ENCODE assay signal across 1 cellular context in the genomic region with DNA sequence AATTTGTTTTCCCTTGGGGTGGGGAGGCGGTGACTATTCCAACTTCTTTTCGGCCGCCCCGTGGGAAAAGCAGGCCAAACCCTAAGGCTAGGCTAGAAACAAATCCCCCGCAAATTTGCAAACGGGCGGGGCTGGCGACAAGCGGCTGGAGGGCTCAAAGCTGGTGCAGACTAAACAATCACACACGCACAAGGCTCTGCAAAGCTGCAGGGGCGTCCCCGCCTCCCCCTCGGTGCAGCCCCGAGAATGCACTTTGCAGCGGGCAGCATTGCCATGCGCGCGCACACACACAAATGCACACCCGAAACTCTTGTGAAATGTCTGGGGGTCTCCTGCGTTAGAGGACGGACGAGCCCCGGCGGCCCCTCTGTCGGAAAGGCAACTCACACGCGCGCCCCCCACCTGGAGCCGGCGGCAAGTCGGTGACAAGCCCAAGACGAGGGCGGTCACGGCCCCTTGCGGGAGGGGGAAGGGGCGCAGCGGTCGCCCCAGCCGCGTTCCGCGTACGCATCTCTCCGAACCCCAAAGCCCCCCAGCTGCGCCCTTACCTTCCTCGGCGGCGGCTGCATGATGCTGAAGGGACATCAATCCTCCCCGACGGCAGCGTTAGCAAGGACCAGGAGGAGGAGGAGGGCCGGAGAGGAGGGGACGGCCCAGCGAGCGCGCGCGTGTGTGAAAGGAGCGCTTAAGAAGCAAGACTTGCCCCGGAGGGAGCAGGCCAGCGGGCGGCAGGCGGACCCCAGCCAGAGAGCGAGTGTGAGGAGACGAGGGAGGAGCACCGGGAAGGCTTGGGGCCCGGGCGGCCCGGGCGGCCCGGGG.
TF ChIP-seq lines count a peak whose summit lies in the region.

No MANE protein-coding gene starts in this region.

TF ChIP-seq in HepG2, 621 proteins besides CTCF, POLR2A, EP300 and RAD21 (continued from another document and continues in another):
- TF ChIP-seq, protein P1, sequence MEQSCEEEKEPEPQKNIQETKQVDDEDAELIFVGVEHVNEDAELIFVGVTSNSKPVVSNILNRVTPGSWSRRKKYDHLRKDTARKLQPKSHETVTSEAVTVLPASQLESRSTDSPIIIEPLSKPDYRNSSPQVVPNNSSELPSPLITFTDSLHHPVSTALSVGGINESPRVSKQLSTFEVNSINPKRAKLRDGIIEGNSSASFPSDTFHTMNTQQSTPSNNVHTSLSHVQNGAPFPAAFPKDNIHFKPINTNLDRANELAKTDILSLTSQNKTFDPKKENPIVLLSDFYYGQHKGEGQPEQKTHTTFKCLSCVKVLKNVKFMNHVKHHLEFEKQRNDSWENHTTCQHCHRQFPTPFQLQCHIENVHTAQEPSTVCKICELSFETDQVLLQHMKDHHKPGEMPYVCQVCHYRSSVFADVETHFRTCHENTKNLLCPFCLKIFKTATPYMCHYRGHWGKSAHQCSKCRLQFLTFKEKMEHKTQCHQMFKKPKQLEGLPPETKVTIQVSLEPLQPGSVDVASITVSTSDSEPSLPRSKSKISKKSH (CRISPR knock-in tag; IDR thresholded peaks at IDR 0.05; ENCODE audit: borderline replicate concordance): peak; percentile 12; the same call in 1 of the 2 replicates
- TF ChIP-seq MED13 (CRISPR knock-in tag; IDR thresholded peaks at IDR 0.05): peak; percentile 46; the same call in 1 of the 2 replicates
- peak; percentile 26; the same call in 1 of the 2 replicates for TF ChIP-seq NCOR1 (IDR thresholded peaks at IDR 0.05; ENCODE audit: borderline replicate concordance, low read length)
- TF ChIP-seq EEA1 (CRISPR knock-in tag; IDR thresholded peaks at IDR 0.05; ENCODE audit: borderline replicate concordance): peak; percentile 19; the same call in 1 of the 2 replicates
- TF ChIP-seq, protein P2, sequence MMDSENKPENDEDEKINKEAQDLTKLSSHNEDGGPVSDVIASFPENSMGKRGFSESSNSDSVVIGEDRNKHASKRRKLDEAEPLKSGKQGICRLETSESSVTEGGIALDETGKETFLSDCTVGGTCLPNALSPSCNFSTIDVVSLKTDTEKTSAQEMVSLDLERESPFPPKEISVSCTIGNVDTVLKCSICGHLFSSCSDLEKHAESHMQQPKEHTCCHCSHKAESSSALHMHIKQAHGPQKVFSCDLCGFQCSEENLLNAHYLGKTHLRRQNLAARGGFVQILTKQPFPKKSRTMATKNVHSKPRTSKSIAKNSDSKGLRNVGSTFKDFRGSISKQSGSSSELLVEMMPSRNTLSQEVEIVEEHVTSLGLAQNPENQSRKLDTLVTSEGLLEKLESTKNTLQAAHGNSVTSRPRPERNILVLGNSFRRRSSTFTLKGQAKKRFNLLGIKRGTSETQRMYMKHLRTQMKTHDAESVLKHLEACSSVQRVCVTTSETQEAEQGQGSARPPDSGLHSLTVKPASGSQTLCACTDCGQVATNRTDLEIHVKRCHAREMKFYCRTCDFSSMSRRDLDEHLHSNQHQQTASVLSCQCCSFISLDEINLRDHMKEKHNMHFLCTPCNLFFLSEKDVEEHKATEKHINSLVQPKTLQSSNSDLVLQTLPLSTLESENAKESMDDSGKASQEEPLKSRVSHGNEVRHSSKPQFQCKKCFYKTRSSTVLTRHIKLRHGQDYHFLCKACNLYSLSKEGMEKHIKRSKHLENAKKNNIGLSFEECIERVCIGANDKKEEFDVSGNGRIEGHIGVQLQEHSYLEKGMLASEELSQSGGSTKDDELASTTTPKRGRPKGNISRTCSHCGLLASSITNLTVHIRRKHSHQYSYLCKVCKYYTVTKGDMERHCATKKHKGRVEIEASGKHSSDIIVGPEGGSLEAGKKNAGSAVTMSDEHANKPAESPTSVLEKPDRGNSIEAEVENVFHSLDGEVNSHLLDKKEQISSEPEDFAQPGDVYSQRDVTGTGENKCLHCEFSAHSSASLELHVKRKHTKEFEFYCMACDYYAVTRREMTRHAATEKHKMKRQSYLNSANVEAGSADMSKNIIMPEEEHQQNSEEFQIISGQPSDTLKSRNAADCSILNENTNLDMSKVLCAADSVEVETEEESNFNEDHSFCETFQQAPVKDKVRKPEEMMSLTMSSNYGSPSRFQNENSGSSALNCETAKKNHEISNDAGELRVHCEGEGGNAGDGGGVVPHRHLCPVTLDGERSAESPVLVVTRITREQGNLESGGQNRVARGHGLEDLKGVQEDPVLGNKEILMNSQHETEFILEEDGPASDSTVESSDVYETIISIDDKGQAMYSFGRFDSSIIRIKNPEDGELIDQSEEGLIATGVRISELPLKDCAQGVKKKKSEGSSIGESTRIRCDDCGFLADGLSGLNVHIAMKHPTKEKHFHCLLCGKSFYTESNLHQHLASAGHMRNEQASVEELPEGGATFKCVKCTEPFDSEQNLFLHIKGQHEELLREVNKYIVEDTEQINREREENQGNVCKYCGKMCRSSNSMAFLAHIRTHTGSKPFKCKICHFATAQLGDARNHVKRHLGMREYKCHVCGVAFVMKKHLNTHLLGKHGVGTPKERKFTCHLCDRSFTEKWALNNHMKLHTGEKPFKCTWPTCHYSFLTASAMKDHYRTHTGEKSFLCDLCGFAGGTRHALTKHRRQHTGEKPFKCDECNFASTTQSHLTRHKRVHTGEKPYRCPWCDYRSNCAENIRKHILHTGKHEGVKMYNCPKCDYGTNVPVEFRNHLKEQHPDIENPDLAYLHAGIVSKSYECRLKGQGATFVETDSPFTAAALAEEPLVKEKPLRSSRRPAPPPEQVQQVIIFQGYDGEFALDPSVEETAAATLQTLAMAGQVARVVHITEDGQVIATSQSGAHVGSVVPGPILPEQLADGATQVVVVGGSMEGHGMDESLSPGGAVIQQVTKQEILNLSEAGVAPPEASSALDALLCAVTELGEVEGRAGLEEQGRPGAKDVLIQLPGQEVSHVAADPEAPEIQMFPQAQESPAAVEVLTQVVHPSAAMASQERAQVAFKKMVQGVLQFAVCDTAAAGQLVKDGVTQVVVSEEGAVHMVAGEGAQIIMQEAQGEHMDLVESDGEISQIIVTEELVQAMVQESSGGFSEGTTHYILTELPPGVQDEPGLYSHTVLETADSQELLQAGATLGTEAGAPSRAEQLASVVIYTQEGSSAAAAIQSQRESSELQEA (CRISPR knock-in tag; IDR thresholded peaks at IDR 0.05; ENCODE audit: not compliant biosample characterization): peak; percentile 42
- TF ChIP-seq, protein P3, sequence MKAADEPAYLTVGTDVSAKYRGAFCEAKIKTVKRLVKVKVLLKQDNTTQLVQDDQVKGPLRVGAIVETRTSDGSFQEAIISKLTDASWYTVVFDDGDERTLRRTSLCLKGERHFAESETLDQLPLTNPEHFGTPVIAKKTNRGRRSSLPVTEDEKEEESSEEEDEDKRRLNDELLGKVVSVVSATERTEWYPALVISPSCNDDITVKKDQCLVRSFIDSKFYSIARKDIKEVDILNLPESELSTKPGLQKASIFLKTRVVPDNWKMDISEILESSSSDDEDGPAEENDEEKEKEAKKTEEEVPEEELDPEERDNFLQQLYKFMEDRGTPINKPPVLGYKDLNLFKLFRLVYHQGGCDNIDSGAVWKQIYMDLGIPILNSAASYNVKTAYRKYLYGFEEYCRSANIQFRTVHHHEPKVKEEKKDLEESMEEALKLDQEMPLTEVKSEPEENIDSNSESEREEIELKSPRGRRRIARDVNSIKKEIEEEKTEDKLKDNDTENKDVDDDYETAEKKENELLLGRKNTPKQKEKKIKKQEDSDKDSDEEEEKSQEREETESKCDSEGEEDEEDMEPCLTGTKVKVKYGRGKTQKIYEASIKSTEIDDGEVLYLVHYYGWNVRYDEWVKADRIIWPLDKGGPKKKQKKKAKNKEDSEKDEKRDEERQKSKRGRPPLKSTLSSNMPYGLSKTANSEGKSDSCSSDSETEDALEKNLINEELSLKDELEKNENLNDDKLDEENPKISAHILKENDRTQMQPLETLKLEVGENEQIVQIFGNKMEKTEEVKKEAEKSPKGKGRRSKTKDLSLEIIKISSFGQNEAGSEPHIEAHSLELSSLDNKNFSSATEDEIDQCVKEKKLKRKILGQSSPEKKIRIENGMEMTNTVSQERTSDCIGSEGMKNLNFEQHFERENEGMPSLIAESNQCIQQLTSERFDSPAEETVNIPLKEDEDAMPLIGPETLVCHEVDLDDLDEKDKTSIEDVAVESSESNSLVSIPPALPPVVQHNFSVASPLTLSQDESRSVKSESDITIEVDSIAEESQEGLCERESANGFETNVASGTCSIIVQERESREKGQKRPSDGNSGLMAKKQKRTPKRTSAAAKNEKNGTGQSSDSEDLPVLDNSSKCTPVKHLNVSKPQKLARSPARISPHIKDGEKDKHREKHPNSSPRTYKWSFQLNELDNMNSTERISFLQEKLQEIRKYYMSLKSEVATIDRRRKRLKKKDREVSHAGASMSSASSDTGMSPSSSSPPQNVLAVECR (CRISPR knock-in tag; IDR thresholded peaks at IDR 0.05; ENCODE audit: borderline replicate concordance): peak; percentile 1
- peak; percentile 59; the same call in 1 of the 2 replicates for TF ChIP-seq HOXA9 (CRISPR knock-in tag; IDR thresholded peaks at IDR 0.05; ENCODE audit: borderline replicate concordance)
- 0 out of 2 replicates have a peak, but pooled peaks have one; percentile 45 for TF ChIP-seq ZNF468 (CRISPR knock-in tag; IDR thresholded peaks at IDR 0.05)
- TF ChIP-seq RBM39 (IDR thresholded peaks at IDR 0.05; ENCODE audit: low read depth, low read length, poor library complexity, severe bottlenecking): peak; percentile 59
- TF ChIP-seq ZNF883 (CRISPR knock-in tag; IDR thresholded peaks at IDR 0.05; ENCODE audit: not compliant biosample characterization): peak; percentile 78
- TF ChIP-seq, protein P4, sequence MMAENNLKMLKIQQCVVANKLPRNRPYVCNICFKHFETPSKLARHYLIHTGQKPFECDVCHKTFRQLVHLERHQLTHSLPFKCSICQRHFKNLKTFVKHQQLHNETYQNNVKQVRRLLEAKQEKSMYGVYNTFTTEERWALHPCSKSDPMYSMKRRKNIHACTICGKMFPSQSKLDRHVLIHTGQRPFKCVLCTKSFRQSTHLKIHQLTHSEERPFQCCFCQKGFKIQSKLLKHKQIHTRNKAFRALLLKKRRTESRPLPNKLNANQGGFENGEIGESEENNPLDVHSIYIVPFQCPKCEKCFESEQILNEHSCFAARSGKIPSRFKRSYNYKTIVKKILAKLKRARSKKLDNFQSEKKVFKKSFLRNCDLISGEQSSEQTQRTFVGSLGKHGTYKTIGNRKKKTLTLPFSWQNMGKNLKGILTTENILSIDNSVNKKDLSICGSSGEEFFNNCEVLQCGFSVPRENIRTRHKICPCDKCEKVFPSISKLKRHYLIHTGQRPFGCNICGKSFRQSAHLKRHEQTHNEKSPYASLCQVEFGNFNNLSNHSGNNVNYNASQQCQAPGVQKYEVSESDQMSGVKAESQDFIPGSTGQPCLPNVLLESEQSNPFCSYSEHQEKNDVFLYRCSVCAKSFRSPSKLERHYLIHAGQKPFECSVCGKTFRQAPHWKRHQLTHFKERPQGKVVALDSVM (CRISPR knock-in tag; IDR thresholded peaks at IDR 0.05): 0 out of 2 replicates have a peak, but pooled peaks have one; percentile 4
- TF ChIP-seq ZNF703 (CRISPR knock-in tag; IDR thresholded peaks at IDR 0.05; ENCODE audit: borderline replicate concordance): 0 out of 2 replicates have a peak, but pooled peaks have one; percentile 29
- no peak for TF ChIP-seq ZSCAN20 (CRISPR knock-in tag; IDR thresholded peaks at IDR 0.05; ENCODE audit: borderline replicate concordance)
- TF ChIP-seq, protein P5, sequence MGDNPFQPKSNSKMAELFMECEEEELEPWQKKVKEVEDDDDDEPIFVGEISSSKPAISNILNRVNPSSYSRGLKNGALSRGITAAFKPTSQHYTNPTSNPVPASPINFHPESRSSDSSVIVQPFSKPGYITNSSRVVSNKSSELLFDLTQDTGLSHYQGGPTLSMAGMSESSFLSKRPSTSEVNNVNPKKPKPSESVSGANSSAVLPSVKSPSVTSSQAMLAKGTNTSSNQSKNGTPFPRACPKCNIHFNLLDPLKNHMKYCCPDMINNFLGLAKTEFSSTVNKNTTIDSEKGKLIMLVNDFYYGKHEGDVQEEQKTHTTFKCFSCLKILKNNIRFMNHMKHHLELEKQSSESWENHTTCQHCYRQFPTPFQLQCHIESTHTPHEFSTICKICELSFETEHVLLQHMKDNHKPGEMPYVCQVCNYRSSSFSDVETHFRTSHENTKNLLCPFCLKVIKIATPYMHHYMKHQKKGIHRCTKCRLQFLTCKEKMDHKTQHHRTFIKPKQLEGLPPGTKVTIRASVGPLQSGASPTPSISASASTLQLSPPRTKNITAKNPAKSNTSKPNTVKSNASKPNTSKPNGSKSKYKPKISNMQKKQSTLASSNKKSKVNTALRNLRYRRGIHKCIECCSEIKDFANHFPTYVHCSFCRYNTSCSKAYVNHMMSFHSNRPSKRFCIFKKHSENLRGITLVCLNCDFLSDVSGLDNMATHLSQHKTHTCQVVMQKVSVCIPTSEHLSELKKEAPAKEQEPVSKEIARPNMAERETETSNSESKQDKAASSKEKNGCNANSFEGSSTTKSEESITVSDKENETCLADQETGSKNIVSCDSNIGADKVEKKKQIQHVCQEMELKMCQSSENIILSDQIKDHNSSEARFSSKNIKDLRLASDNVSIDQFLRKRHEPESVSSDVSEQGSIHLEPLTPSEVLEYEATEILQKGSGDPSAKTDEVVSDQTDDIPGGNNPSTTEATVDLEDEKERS (CRISPR knock-in tag; IDR thresholded peaks at IDR 0.05): 0 out of 2 replicates have a peak, but pooled peaks have one; percentile 14
- no peak for TF ChIP-seq GTF3A (CRISPR knock-in tag; conservative IDR thresholded peaks at IDR 0.05)
- peak; percentile 64; the same call in 1 of the 2 replicates for TF ChIP-seq AKAP8 (CRISPR knock-in tag; IDR thresholded peaks at IDR 0.05)
- peak; percentile 61 for TF ChIP-seq SAP130 (CRISPR knock-in tag; IDR thresholded peaks at IDR 0.05; ENCODE audit: low read depth)
- 0 out of 2 replicates have a peak, but pooled peaks have one; percentile 70 for TF ChIP-seq ZNF546 (CRISPR knock-in tag; conservative IDR thresholded peaks at IDR 0.05)
- TF ChIP-seq SOX6 (IDR thresholded peaks at IDR 0.05): no peak
- 0 out of 2 replicates have a peak, but pooled peaks have one; percentile 7 for TF ChIP-seq SOX6 (CRISPR knock-in tag; IDR thresholded peaks at IDR 0.05)
- TF ChIP-seq RORA (CRISPR knock-in tag; IDR thresholded peaks at IDR 0.05): no peak
- TF ChIP-seq, protein P6, sequence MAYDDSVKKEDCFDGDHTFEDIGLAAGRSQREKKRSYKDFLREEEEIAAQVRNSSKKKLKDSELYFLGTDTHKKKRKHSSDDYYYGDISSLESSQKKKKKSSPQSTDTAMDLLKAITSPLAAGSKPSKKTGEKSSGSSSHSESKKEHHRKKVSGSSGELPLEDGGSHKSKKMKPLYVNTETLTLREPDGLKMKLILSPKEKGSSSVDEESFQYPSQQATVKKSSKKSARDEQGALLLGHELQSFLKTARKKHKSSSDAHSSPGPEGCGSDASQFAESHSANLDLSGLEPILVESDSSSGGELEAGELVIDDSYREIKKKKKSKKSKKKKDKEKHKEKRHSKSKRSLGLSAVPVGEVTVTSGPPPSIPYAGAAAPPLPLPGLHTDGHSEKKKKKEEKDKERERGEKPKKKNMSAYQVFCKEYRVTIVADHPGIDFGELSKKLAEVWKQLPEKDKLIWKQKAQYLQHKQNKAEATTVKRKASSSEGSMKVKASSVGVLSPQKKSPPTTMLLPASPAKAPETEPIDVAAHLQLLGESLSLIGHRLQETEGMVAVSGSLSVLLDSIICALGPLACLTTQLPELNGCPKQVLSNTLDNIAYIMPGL (CRISPR knock-in tag; IDR thresholded peaks at IDR 0.05; ENCODE audit: borderline replicate concordance in 1 of 2, low read depth in 1 of 2): peak in 1 of 2 experiments; percentile 30
- TF ChIP-seq RBFOX2 (IDR thresholded peaks at IDR 0.05; ENCODE audit: low read depth, low read length): peak; percentile 77
- no peak for TF ChIP-seq KMT2A (CRISPR knock-in tag; IDR thresholded peaks at IDR 0.05)
- peak; percentile 93 for TF ChIP-seq AGO2 (optimal IDR thresholded peaks at IDR 0.05; ENCODE audit: low read depth, low read length)
- TF ChIP-seq HNRNPK (IDR thresholded peaks at IDR 0.05; ENCODE audit: low read depth, low read length, poor library complexity, severe bottlenecking): peak; percentile 42
- TF ChIP-seq HNRNPL (IDR thresholded peaks at IDR 0.05; ENCODE audit: low read depth, low read length): 0 out of 2 replicates have a peak, but pooled peaks have one; percentile 1
